ENCODE assay signal across 8 cellular contexts in genomic region chr17:50056217-50056960, GRCh38. TPM values are rescaled to one million over a fixed set of nuclear protein-coding genes. Genes with fewer than 3 reads are reported as not detected.
DNase-seq lines count a peak whose midpoint lies in the region; ATAC-seq and TF ChIP-seq lines count a peak whose summit lies in the region.

No MANE protein-coding gene starts in this region.

- peak in 3 of 4 donors; percentile 19 to 35 (median 32) for TF ChIP-seq CTCF in right lobe of liver (IDR thresholded peaks at IDR 0.05)

- H3K27ac ChIP-seq in GM23248 (peak overlapping the region; percentile 97), right lobe of liver (peak overlapping the region; percentile 21 to 62 (median 43))

- peak; percentile 15 for DNase-seq in CD1c-positive myeloid dendritic cell (ENCODE audit: extremely low spot score)
- DNase-seq in GM23248, result peak; percentile 80
- peak; percentile 50 for DNase-seq in NCI-H187 treated with DMSO at 0.1 percent for 48 hours (lab: John Stamatoyannopoulos, UW)
- peak; percentile 21 to 43 (median 30) for DNase-seq in activated CD4-positive, CD25-positive, alpha-beta regulatory T cell (lab: John Stamatoyannopoulos, UW)
- peak; percentile 79 for DNase-seq in cerebellar cortex (ENCODE audit: low spot score)
- peak; percentile 57 to 68 (median 66) for DNase-seq in right lobe of liver
- peak; percentile 26 to 72 (median 35) for DNase-seq in stimulated activated CD4-positive, alpha-beta T cell treated with anti-CD3 and anti-CD28 coated beads, TNF-alpha, amount 100 ng/mL, for 24 hours (ENCODE audit: low read depth in 3 of 3)

- peak overlapping the region; percentile 70 for H2AFZ ChIP-seq in GM23248

- intact Hi-C loops in right lobe of liver (cut with DNase I), result no loop called here

- WGBS in GM23248 (ENCODE audit: low coverage in 1 of 2, low lambda C conversion rate in 2 of 2, missing lambda C conversion rate in 2 of 2), 2 experiments, result 1 to 2% methylated on average over 39 to 64 of the region's 64 CpGs
- 1% methylated on average over 14 of the region's 64 CpGs for WGBS in right lobe of liver (ENCODE audit: insufficient coverage, low coverage, low lambda C conversion rate, missing lambda C conversion rate)

- peak overlapping the region; percentile 90 for H3K4me2 ChIP-seq in GM23248 (ENCODE audit: unreplicated experiment)

- no peaks in the 10 kb centered on the region for H4K20me1 ChIP-seq in GM23248 (ENCODE audit: insufficient read depth)

- H3K27me3 ChIP-seq in GM23248 (replicated peaks; ENCODE audit: insufficient read depth) (no peaks in the 10 kb centered on the region), right lobe of liver (peaks cover 0 to 5% of the 10 kb centered on the region in 2 donors)

- TF ChIP-seq POLR2A in right lobe of liver (IDR thresholded peaks at IDR 0.05), result no peak

- H3K9me3 ChIP-seq in GM23248 (ENCODE audit: low read depth) (no peaks in the 10 kb centered on the region), right lobe of liver (no peaks in the 10 kb centered on the region)

- H3F3A ChIP-seq in GM23248 (ENCODE audit: insufficient read depth), result peaks cover 61% of the 10 kb centered on the region

- no peaks in the 10 kb centered on the region for H3K9me2 ChIP-seq in GM23248 (ENCODE audit: insufficient read depth)

- H3K36me3 ChIP-seq in GM23248 (ENCODE audit: low read depth) (no peaks in the 10 kb centered on the region), right lobe of liver (no peaks in the 10 kb centered on the region)

- H3K4me3 ChIP-seq in GM23248, result peak overlapping the region; percentile 83
- peak overlapping the region; percentile 51 to 62 (median 52) for H3K4me3 ChIP-seq in right lobe of liver

- in situ Hi-C loops in GM23248 (cut with MboI), result no loop called here

- H3K9ac ChIP-seq in GM23248, result peak overlapping the region; percentile 83

- H3K79me2 ChIP-seq in GM23248 (ENCODE audit: insufficient read depth), result peaks cover 81% of the 10 kb centered on the region

- H3K4me1 ChIP-seq in GM23248 (ENCODE audit: insufficient read depth) (peaks cover 70% of the 10 kb centered on the region), right lobe of liver (peaks cover 0 to 20% (median 4%) of the 10 kb centered on the region in 4 donors)

- ATAC-seq in right lobe of liver, result peak; percentile 48 to 74 (median 58)
- no peak for ATAC-seq in GM18861 (IDR thresholded peaks at IDR 0.05; ENCODE audit: unreplicated experiment)

RNA-seq across cellular contexts. Expression of gene ITGA3, which starts 0.5 kb away (rescaled TPM):
- total RNA-seq in GM23248 (2014; rRNA removed; shearing (Covaris generic)), result 321 and 330 TPM in 2 replicates
- polyA plus RNA-seq in GM23248 (2016; fragmentation: Nextera tagmentation; extraction: Ambion mirVana), result 105 and 111 TPM in 2 replicates
- 1 to 10 TPM; 1.4 to 3.7 (median 2.4) TPM for total RNA-seq in right lobe of liver

RNA-seq across cellular contexts. Expression of gene PDK2, which starts 38.8 kb away (rescaled TPM):
- 25.9 and 30.2 TPM in 2 replicates for total RNA-seq in GM23248 (2014; rRNA removed; shearing (Covaris generic))
- 48.1 and 56.0 TPM in 2 replicates for polyA plus RNA-seq in GM23248 (2016; fragmentation: Nextera tagmentation; extraction: Ambion mirVana)
- total RNA-seq in right lobe of liver, result 10 to 100 TPM; 25.0 to 58.0 (median 44.8) TPM

Comparison
In these comparisons a context has a peak if more than half of its experiments do, and no peak if none do; other contexts are left out.
1. DNase-seq: peak in every context shown above with its lines; median percentile 80 in GM23248; 79 in cerebellar cortex; 66 in right lobe of liver; 50 in NCI-H187 treated with DMSO at 0.1 percent for 48 hours; 35 in stimulated activated CD4-positive, alpha-beta T cell treated with anti-CD3 and anti-CD28 coated beads, TNF-alpha, amount 100 ng/mL, for 24 hours; 30 in activated CD4-positive, CD25-positive, alpha-beta regulatory T cell; 15 in CD1c-positive myeloid dendritic cell.
2. RNA of gene ITGA3, which starts 0.5 kb away (total RNA-seq): 321 to 330 TPM in GM23248; 1.4 to 3.7 TPM in right lobe of liver; every median in the first group is over 10 times any median in the second.